In genomic region chr3:194135806-194136518, GRCh38 we compare ENCODE assay signal across 8 cellular contexts. TPM values are rescaled to one million over a fixed set of nuclear protein-coding genes. Genes with fewer than 3 reads are reported as not detected.
DNase-seq lines count a peak whose midpoint lies in the region; ATAC-seq and TF ChIP-seq lines count a peak whose summit lies in the region.

A gene with protein sequence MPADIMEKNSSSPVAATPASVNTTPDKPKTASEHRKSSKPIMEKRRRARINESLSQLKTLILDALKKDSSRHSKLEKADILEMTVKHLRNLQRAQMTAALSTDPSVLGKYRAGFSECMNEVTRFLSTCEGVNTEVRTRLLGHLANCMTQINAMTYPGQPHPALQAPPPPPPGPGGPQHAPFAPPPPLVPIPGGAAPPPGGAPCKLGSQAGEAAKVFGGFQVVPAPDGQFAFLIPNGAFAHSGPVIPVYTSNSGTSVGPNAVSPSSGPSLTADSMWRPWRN (plus strand): TSS chr3:194136148. CDS start chr3:194136381, 233 bp downstream.

- peaks cover 41% of the 10 kb centered on the region for H3K4me1 Mint-ChIP-seq in activated naive CD4-positive, alpha-beta T cell treated with anti-CD3 and anti-CD28 coated beads for 36 hours (ENCODE audit: low read depth)
- peaks cover 57 to 71% (median 69%) of the 10 kb centered on the region in 3 donors for H3K4me1 Mint-ChIP-seq in naive B cell

- H3K9me3 ChIP-seq in thyroid gland, result no peaks in the 10 kb centered on the region

- peak within 1 kb of the TSS; percentile 94 to 97 (median 95) for H3K27ac ChIP-seq in thyroid gland

- CTCF ChIA-PET in activated naive CD4-positive, alpha-beta T cell treated with anti-CD3 and anti-CD28 coated beads for 36 hours (lab: Charles Lee), result interaction anchor here (0.6 to 1.9 kb wide), 4 partner anchors 165 to 468 kb away, joined by 3 to 7 read pairs (median 4); no protein-coding TSS in a partner anchor

- no peaks in the 10 kb centered on the region for H3K9me3 Mint-ChIP-seq in activated naive CD4-positive, alpha-beta T cell treated with anti-CD3 and anti-CD28 coated beads for 36 hours
- H3K9me3 Mint-ChIP-seq in naive B cell, result peaks cover 0 to 4% (median 0%) of the 10 kb centered on the region in 7 donors

- H3K4me1 ChIP-seq in thyroid gland, result peaks cover 28 to 33% of the 10 kb centered on the region in 2 donors

- DNase-seq in AG08396 (ENCODE audit: low spot score) (peak; percentile 97), HUDEP-2 (lab: John Stamatoyannopoulos, UW; ENCODE audit: unreplicated experiment in 76 of 76) (peak in 73 of 76 experiments; percentile 20 to 90 (median 78)), NOMO-1 treated with DMSO at 0.1 percent for 48 hours (lab: John Stamatoyannopoulos, UW; ENCODE audit: unreplicated experiment) (peak; percentile 81), fibroblast of villous mesenchyme (ENCODE audit: low read depth) (peak; percentile 99), naive B cell (peak; percentile 90), thyroid gland (peak; percentile 97)
- peak; percentile 60 for DNase-seq in activated naive CD4-positive, alpha-beta T cell treated with anti-CD3 and anti-CD28 coated beads for 36 hours

- no peaks in the 10 kb centered on the region for H3K27me3 ChIP-seq in thyroid gland

- TF ChIP-seq CTCF in fibroblast of villous mesenchyme (IDR thresholded peaks at IDR 0.05; ENCODE audit: insufficient read depth, low read depth, low read length) (no peak), thyroid gland (IDR thresholded peaks at IDR 0.05) (no peak)

- H3K36me3 ChIP-seq in thyroid gland, result peaks cover 4 to 8% of the 10 kb centered on the region in 2 donors

- intact Hi-C loops in activated naive CD4-positive, alpha-beta T cell treated with anti-CD3 and anti-CD28 coated beads for 36 hours (cut with micrococcal nuclease), result loop anchor here (1.0 to 10.0 kb wide), 11 partner anchors 33 to 1241 kb away; partner anchors contain the start of gene OPA1
- intact Hi-C loops in thyroid gland (cut with DNase I), result loop anchor here (5.0 kb wide), 2 partner anchors 181 to 354 kb away; no protein-coding TSS in a partner anchor

- TF ChIP-seq POLR2A in thyroid gland (IDR thresholded peaks at IDR 0.05), result peak; percentile 98 to 99

- WGBS in thyroid gland, 2 donors, result 1% methylated on average over 29 of the region's 29 CpGs

- ATAC-seq in GM18520 (IDR thresholded peaks at IDR 0.05; ENCODE audit: unreplicated experiment) (peak; percentile 23), naive B cell (ENCODE audit: low read depth in 2 of 2) (peak; percentile 10 to 16)

- H3K36me3 Mint-ChIP-seq in activated naive CD4-positive, alpha-beta T cell treated with anti-CD3 and anti-CD28 coated beads for 36 hours (ENCODE audit: low read depth), result no peaks in the 10 kb centered on the region
- H3K36me3 Mint-ChIP-seq in naive B cell, result no peaks in the 10 kb centered on the region

- peak within 1 kb of the TSS; percentile 84 for H3K4me3 Mint-ChIP-seq in activated naive CD4-positive, alpha-beta T cell treated with anti-CD3 and anti-CD28 coated beads for 36 hours
- H3K4me3 Mint-ChIP-seq in naive B cell, result peak within 1 kb of the TSS; percentile 89 to 98 (median 95)

- H3K27ac Mint-ChIP-seq in activated naive CD4-positive, alpha-beta T cell treated with anti-CD3 and anti-CD28 coated beads for 36 hours, result peak within 1 kb of the TSS; percentile 90
- H3K27ac Mint-ChIP-seq in naive B cell, result peak within 1 kb of the TSS; percentile 97 to 100 (median 100)

- H3K27me3 Mint-ChIP-seq in activated naive CD4-positive, alpha-beta T cell treated with anti-CD3 and anti-CD28 coated beads for 36 hours (ENCODE audit: low read depth), result peaks cover 59% of the 10 kb centered on the region
- peaks cover 0 to 11% (median 6%) of the 10 kb centered on the region in 3 donors for H3K27me3 Mint-ChIP-seq in naive B cell

- peak within 1 kb of the TSS; percentile 75 for H3K4me3 ChIP-seq in fibroblast of villous mesenchyme (ENCODE audit: low read depth, low read length)
- H3K4me3 ChIP-seq in thyroid gland (replicated peaks in 1 of 3), result peak within 1 kb of the TSS; percentile 52 to 97 (median 91)

RNA-seq across cellular contexts. Expression of the gene that starts here (rescaled TPM):
- total RNA-seq in activated naive CD4-positive, alpha-beta T cell treated with anti-CD3 and anti-CD28 coated beads for 36 hours, result 1 to 10 TPM; 2.3 to 2.5 TPM
- 5.8 and 13.4 TPM in 2 replicates for total RNA-seq in fibroblast of villous mesenchyme
- 10 to 100 TPM; 10.1 to 43.5 (median 25.4) TPM for polyA plus RNA-seq in naive B cell (ENCODE audit: low read depth in 6 of 6)
- 100 to 1,000 TPM; 127 to 193 (median 159) TPM for total RNA-seq in thyroid gland

Comparison
In these comparisons a context has a peak if more than half of its experiments do, and no peak if none do; other contexts are left out.
1. Peak in every context shown above with its lines: DNase-seq, ATAC-seq, H3K4me3 ChIP-seq and H3K27ac ChIP-seq.